Comparison of ENCODE assay signal across 17 cellular contexts in genomic region chr16:46826618-46827017, GRCh38. TPM values are rescaled to one million over a fixed set of nuclear protein-coding genes. Genes with fewer than 3 reads are reported as not detected.
DNase-seq lines count a peak whose midpoint lies in the region; ATAC-seq, FAIRE-seq and TF ChIP-seq lines count a peak whose summit lies in the region.
"Had no signal": no experiment of that assay in that cellular context is flagged by ENCODE, and none has a peak within 500 bp of the region (broad histone marks: within the 10 kb centered on the region; RNA-seq: fewer than 3 reads in every experiment).

No MANE protein-coding gene starts in this region.

- H3K9me3 ChIP-seq in astrocyte (ENCODE audit: insufficient read depth, low read depth, low read length): no peaks in the 10 kb centered on the region
- H3K9me3 ChIP-seq: Caco-2 had no signal

- H3K36me3 ChIP-seq in KMS-11 (ENCODE audit: insufficient read depth) (no peaks in the 10 kb centered on the region), astrocyte (ENCODE audit: insufficient read depth, low read length) (no peaks in the 10 kb centered on the region)

- no peak for ATAC-seq in GM19452 (IDR thresholded peaks at IDR 0.05; ENCODE audit: unreplicated experiment)

- peaks cover 53% of the 10 kb centered on the region for H3K4me1 Mint-ChIP-seq in activated T-cell treated with anti-CD3 and anti-CD28 coated beads, Interleukin-2, amount 50 U/mL, for 24 hours (ENCODE audit: low read depth)
- H3K4me1 Mint-ChIP-seq in astrocyte (ENCODE audit: low read depth, unreplicated experiment): peaks cover 11% of the 10 kb centered on the region
- peaks cover 24% of the 10 kb centered on the region for H3K4me1 Mint-ChIP-seq in neural crest cell

- peak overlapping the region; percentile 90 for H3K27ac Mint-ChIP-seq in activated T-cell treated with anti-CD3 and anti-CD28 coated beads, Interleukin-2, amount 50 U/mL, for 24 hours
- H3K27ac Mint-ChIP-seq in astrocyte (ENCODE audit: unreplicated experiment) (no peak overlapping the region), neural crest cell (ENCODE audit: unreplicated experiment) (no peak overlapping the region)
- H3K27ac Mint-ChIP-seq: dendritic cell treated with granulocyte-macrophage colony-stimulating factor and Interleukin-4, amounts not matched to agents 40 ng/mL and 50 ng/mL, for 4 days; progenitor cell of endocrine pancreas; type B pancreatic cell had no signal

- H3K4me2 ChIP-seq in KMS-11 (peak overlapping the region; percentile 13), astrocyte (ENCODE audit: low read length) (peak overlapping the region; percentile 58)

- H4K20me1 ChIP-seq in KMS-11 (ENCODE audit: insufficient read depth) (peaks cover 3% of the 10 kb centered on the region; the same call in 1 of the 2 replicates), astrocyte (ENCODE audit: insufficient read depth, low read length) (peaks cover 16% of the 10 kb centered on the region)

- TF ChIP-seq CTCF in KMS-11 (conservative IDR thresholded peaks at IDR 0.05; ENCODE audit: low read depth, low read length) (no peak), astrocyte (IDR thresholded peaks at IDR 0.05; ENCODE audit: insufficient read depth, low read depth, low read length) (no peak), neural crest cell (conservative IDR thresholded peaks at IDR 0.05) (no peak)

- H3K27me3 ChIP-seq in KMS-11 (ENCODE audit: insufficient read depth, low read depth) (no peaks in the 10 kb centered on the region), astrocyte (ENCODE audit: insufficient read depth, low read length) (no peaks in the 10 kb centered on the region)

- H3K4me3 Mint-ChIP-seq in activated T-cell treated with anti-CD3 and anti-CD28 coated beads, Interleukin-2, amount 50 U/mL, for 24 hours: peak overlapping the region; percentile 48
- H3K4me3 Mint-ChIP-seq in astrocyte (ENCODE audit: unreplicated experiment): peak overlapping the region; percentile 36
- H3K4me3 Mint-ChIP-seq in neural crest cell: peak overlapping the region; percentile 69
- H3K4me3 Mint-ChIP-seq: dendritic cell treated with granulocyte-macrophage colony-stimulating factor and Interleukin-4, amounts not matched to agents 40 ng/mL and 50 ng/mL, for 4 days; type B pancreatic cell had no signal

- no peak for DNase-seq in activated T-cell treated with anti-CD3 and anti-CD28 coated beads, Interleukin-2, amount 50 U/mL, for 24 hours
- DNase-seq in activated T-cell treated with anti-CD3 and anti-CD28 coated beads for 4 hours: no peak
- peak; percentile 34 for DNase-seq in astrocyte (ENCODE audit: low read depth)
- DNase-seq in neural crest cell (ENCODE audit: low read depth, low spot score): no peak
- no peak for DNase-seq in NCI-H1048 (lab: John Stamatoyannopoulos, UW)
- DNase-seq in DMS 273 treated with DMSO at 0.1 percent for 48 hours (lab: John Stamatoyannopoulos, UW): no peak
- DNase-seq: amygdala, Caco-2, foreskin fibroblast, NCI-H1436, NCI-H526, RPMI8226 had no signal

- H3K9ac ChIP-seq in KMS-11: no peak overlapping the region
- no peak overlapping the region for H3K9ac ChIP-seq in astrocyte (ENCODE audit: low read length)

- peaks cover 36% of the 10 kb centered on the region for H3K4me1 ChIP-seq in KMS-11 (ENCODE audit: low read depth, poor library complexity, severe bottlenecking)
- peaks cover 18% of the 10 kb centered on the region for H3K4me1 ChIP-seq in astrocyte (ENCODE audit: insufficient read depth, low read length)

- H2AFZ ChIP-seq in KMS-11 (ENCODE audit: low read depth) (no peak overlapping the region), astrocyte (ENCODE audit: low read depth, low read length) (no peak overlapping the region)

- no peak for FAIRE-seq in astrocyte (lab: Jason Lieb, UNC)

- H3K27ac ChIP-seq in KMS-11: no peak overlapping the region
- no peak overlapping the region for H3K27ac ChIP-seq in astrocyte (ENCODE audit: low read depth, low read length)

- H3K79me2 ChIP-seq in KMS-11 (ENCODE audit: insufficient read depth, low read depth): peaks cover 51% of the 10 kb centered on the region
- H3K79me2 ChIP-seq in astrocyte (ENCODE audit: insufficient read depth, low read length): peaks cover 83% of the 10 kb centered on the region

- H3K4me3 ChIP-seq in KMS-11 (IDR thresholded peaks at IDR 0.05; ENCODE audit: insufficient read depth, low read depth, low read length): no peak overlapping the region
- no peak overlapping the region for H3K4me3 ChIP-seq in astrocyte (ENCODE audit: insufficient read depth, low read depth, low read length)

- H3K27me3 Mint-ChIP-seq in activated T-cell treated with anti-CD3 and anti-CD28 coated beads, Interleukin-2, amount 50 U/mL, for 24 hours: no peaks in the 10 kb centered on the region
- no peaks in the 10 kb centered on the region for H3K27me3 Mint-ChIP-seq in astrocyte (ENCODE audit: low read depth, unreplicated experiment)
- H3K27me3 Mint-ChIP-seq in neural crest cell (ENCODE audit: low read depth): peaks cover 2% of the 10 kb centered on the region
- H3K27me3 Mint-ChIP-seq: dendritic cell treated with granulocyte-macrophage colony-stimulating factor and Interleukin-4, amounts not matched to agents 40 ng/mL and 50 ng/mL, for 4 days had no signal

- no peaks in the 10 kb centered on the region for H3K9me3 Mint-ChIP-seq in activated T-cell treated with anti-CD3 and anti-CD28 coated beads, Interleukin-2, amount 50 U/mL, for 24 hours
- H3K9me3 Mint-ChIP-seq in astrocyte (ENCODE audit: unreplicated experiment) (no peaks in the 10 kb centered on the region), neural crest cell (no peaks in the 10 kb centered on the region)
- H3K9me3 Mint-ChIP-seq: dendritic cell treated with granulocyte-macrophage colony-stimulating factor and Interleukin-4, amounts not matched to agents 40 ng/mL and 50 ng/mL, for 4 days; type B pancreatic cell had no signal

- peaks cover 39% of the 10 kb centered on the region for H3K36me3 Mint-ChIP-seq in activated T-cell treated with anti-CD3 and anti-CD28 coated beads, Interleukin-2, amount 50 U/mL, for 24 hours (ENCODE audit: low read depth)
- H3K36me3 Mint-ChIP-seq in astrocyte (ENCODE audit: low read depth, unreplicated experiment): peaks cover 2% of the 10 kb centered on the region
- peaks cover 3% of the 10 kb centered on the region for H3K36me3 Mint-ChIP-seq in neural crest cell (ENCODE audit: low read depth)

RNA-seq across cellular contexts. Expression of gene C16orf87, which starts 4.4 kb away (rescaled TPM):
- 20.5 and 25.0 TPM in 2 replicates for total RNA-seq in astrocyte
- 19.2 and 19.6 TPM in 2 replicates for total RNA-seq in neural crest cell

RNA-seq across cellular contexts. Expression of gene GPT2, which starts 57.5 kb away (rescaled TPM):
- total RNA-seq in astrocyte (70.2 and 75.7 TPM in 2 replicates), neural crest cell (46.0 and 46.1 TPM in 2 replicates)
